Comparison of ENCODE assay signal across 1 cellular context in the genomic region with DNA sequence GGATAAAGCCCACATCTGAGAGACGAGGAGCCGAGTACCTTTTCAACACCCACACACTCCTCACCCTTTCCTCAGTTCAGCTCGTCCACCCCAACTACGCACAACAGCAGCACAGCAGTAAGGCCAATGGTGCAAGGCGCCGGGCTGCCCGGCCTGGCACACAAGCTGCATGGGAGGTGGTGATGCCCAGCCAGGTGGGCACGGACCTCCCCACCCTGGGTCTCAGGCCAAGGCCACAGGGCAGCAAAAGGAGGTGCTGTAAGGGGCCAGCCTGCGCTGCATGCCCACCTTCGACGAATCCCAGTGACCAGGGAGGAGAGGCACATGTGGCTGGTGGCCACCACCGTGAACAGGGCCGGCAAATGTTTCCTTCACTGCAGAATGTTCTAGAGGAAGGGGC.
TF ChIP-seq lines count a peak whose summit lies in the region.

No MANE protein-coding gene starts in this region.

TF ChIP-seq in IMR-90, 13 proteins besides CTCF, POLR2A, EP300 and RAD21 (continued from another document):
- no peak for TF ChIP-seq USF2 (IDR thresholded peaks at IDR 0.05; ENCODE audit: low read depth, low read length)
- TF ChIP-seq BHLHE40 (IDR thresholded peaks at IDR 0.05; ENCODE audit: low read depth, low read length), result no peak
- no peak for TF ChIP-seq MAFK (IDR thresholded peaks at IDR 0.05; ENCODE audit: low read depth, low read length)
- no peak for TF ChIP-seq MAZ (IDR thresholded peaks at IDR 0.05; ENCODE audit: borderline replicate concordance, low read depth, low read length)
